Comparison of ENCODE assay signal across 29 cellular contexts in the genomic region with DNA sequence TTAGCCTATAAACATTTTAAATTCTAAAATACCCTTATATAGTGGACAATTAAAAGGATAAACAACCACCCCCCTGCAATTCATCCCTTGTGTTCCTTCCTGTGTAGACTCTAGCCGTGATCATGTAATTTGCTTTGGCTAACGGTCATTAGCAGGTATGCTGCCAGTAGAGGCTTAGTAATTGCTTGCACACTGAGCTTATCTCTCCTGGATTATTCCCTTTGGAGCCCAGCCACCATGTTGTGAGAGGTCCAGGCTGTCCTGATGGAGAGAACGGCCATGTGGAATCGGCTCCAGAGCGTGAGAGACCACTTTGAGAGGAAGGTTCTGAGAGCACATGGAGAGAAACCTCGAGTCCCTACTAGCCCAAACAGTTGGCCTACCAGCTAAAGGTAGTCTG. TPM values are rescaled to one million over a fixed set of nuclear protein-coding genes. Genes with fewer than 3 reads are reported as not detected.
"Had no signal": no experiment of that assay in that cellular context is flagged by ENCODE, and none has a peak within 500 bp of the region (broad histone marks: within the 10 kb centered on the region; RNA-seq: fewer than 3 reads in every experiment).

No MANE protein-coding gene starts in this region.

- H3K36me3 ChIP-seq: ascending aorta, brain microvascular endothelial cell, gastroesophageal sphincter had no signal

- ATAC-seq: activated CD4-positive, alpha-beta T cell treated with anti-CD3 and anti-CD28 coated beads for 36 hours; activated CD8-positive, alpha-beta memory T cell treated with anti-CD3 and anti-CD28 coated beads, Interleukin-2, amount 10 ng/mL, durations not matched to agents 7 days and 5 days; activated CD8-positive, alpha-beta T cell treated with anti-CD3 and anti-CD28 coated beads, Interleukin-2, amount 10 ng/mL, durations not matched to agents 7 days and 5 days; activated naive CD4-positive, alpha-beta T cell treated with anti-CD3 and anti-CD28 coated beads, Interleukin-2, amount 50 U/mL, for 72 hours; activated T-cell treated with anti-CD3 and anti-CD28 coated beads, Interleukin-2, amount 50 U/mL, for 72 hours; esophagus mucosa; gastroesophageal sphincter had no signal

- H3K4me1 ChIP-seq: ascending aorta, gastroesophageal sphincter had no signal

- H3K27ac Mint-ChIP-seq: activated CD4-positive, alpha-beta memory T cell treated with anti-CD3 and anti-CD28 coated beads for 36 hours; activated CD4-positive, alpha-beta T cell treated with anti-CD3 and anti-CD28 coated beads for 36 hours; activated CD4-positive, alpha-beta T cell treated with anti-CD3 and anti-CD28 coated beads, Interleukin-2, amount 10 ng/mL, durations not matched to agents 24 days and 14 days; activated CD8-positive, alpha-beta memory T cell treated with anti-CD3 and anti-CD28 coated beads, Interleukin-2, amount 10 ng/mL, durations not matched to agents 7 days and 5 days; activated CD8-positive, alpha-beta T cell treated with anti-CD3 and anti-CD28 coated beads, Interleukin-2, amount 10 ng/mL, durations not matched to agents 7 days and 5 days; activated naive CD4-positive, alpha-beta T cell treated with anti-CD3 and anti-CD28 coated beads, Interleukin-2, amount 10 ng/mL, durations not matched to agents 7 days and 5 days; activated naive CD4-positive, alpha-beta T cell treated with anti-CD3 and anti-CD28 coated beads, Interleukin-2, amount 50 U/mL, for 72 hours; activated naive CD8-positive, alpha-beta T cell treated with anti-CD3 and anti-CD28 coated beads, Interleukin-2, amount 10 ng/mL, durations not matched to agents 7 days and 5 days; activated T-cell treated with anti-CD3 and anti-CD28 coated beads, Interleukin-2, amount 50 U/mL, for 24 hours; activated T-cell treated with anti-CD3 and anti-CD28 coated beads, Interleukin-2, amount 50 U/mL, for 72 hours; dendritic cell treated with granulocyte-macrophage colony-stimulating factor and Interleukin-4, amounts not matched to agents 40 ng/mL and 50 ng/mL, for 4 days; endodermal cell had no signal

- H3K4me3 Mint-ChIP-seq: activated CD4-positive, alpha-beta memory T cell treated with anti-CD3 and anti-CD28 coated beads for 36 hours; activated CD4-positive, alpha-beta T cell treated with anti-CD3 and anti-CD28 coated beads for 36 hours; activated CD4-positive, alpha-beta T cell treated with anti-CD3 and anti-CD28 coated beads, Interleukin-2, amount 10 ng/mL, durations not matched to agents 24 days and 14 days; activated CD8-positive, alpha-beta memory T cell treated with anti-CD3 and anti-CD28 coated beads, Interleukin-2, amount 10 ng/mL, durations not matched to agents 7 days and 5 days; activated CD8-positive, alpha-beta T cell treated with anti-CD3 and anti-CD28 coated beads, Interleukin-2, amount 10 ng/mL, durations not matched to agents 7 days and 5 days; activated naive CD4-positive, alpha-beta T cell treated with anti-CD3 and anti-CD28 coated beads, Interleukin-2, amount 10 ng/mL, durations not matched to agents 7 days and 5 days; activated naive CD8-positive, alpha-beta T cell treated with anti-CD3 and anti-CD28 coated beads, Interleukin-2, amount 10 ng/mL, durations not matched to agents 7 days and 5 days; activated T-cell treated with anti-CD3 and anti-CD28 coated beads, Interleukin-2, amount 50 U/mL, for 24 hours; activated T-cell treated with anti-CD3 and anti-CD28 coated beads, Interleukin-2, amount 50 U/mL, for 72 hours; central memory CD8-positive, alpha-beta T cell; dendritic cell treated with granulocyte-macrophage colony-stimulating factor and Interleukin-4, amounts not matched to agents 40 ng/mL and 50 ng/mL, for 4 days; endodermal cell had no signal

- H3K9me3 Mint-ChIP-seq: activated CD4-positive, alpha-beta memory T cell treated with anti-CD3 and anti-CD28 coated beads for 36 hours; activated CD4-positive, alpha-beta T cell treated with anti-CD3 and anti-CD28 coated beads, Interleukin-2, amount 10 ng/mL, durations not matched to agents 24 days and 14 days; activated naive CD4-positive, alpha-beta T cell treated with anti-CD3 and anti-CD28 coated beads, Interleukin-2, amount 10 ng/mL, durations not matched to agents 7 days and 5 days; activated naive CD4-positive, alpha-beta T cell treated with anti-CD3 and anti-CD28 coated beads, Interleukin-2, amount 50 U/mL, for 72 hours; activated naive CD8-positive, alpha-beta T cell treated with anti-CD3 and anti-CD28 coated beads, Interleukin-2, amount 10 ng/mL, durations not matched to agents 7 days and 5 days; activated T-cell treated with anti-CD3 and anti-CD28 coated beads, Interleukin-2, amount 50 U/mL, for 24 hours; activated T-cell treated with anti-CD3 and anti-CD28 coated beads, Interleukin-2, amount 50 U/mL, for 72 hours; central memory CD8-positive, alpha-beta T cell; dendritic cell treated with granulocyte-macrophage colony-stimulating factor and Interleukin-4, amounts not matched to agents 40 ng/mL and 50 ng/mL, for 4 days; endodermal cell had no signal

- H3K36me3 Mint-ChIP-seq: activated CD4-positive, alpha-beta memory T cell treated with anti-CD3 and anti-CD28 coated beads for 36 hours; activated CD8-positive, alpha-beta memory T cell treated with anti-CD3 and anti-CD28 coated beads, Interleukin-2, amount 10 ng/mL, durations not matched to agents 7 days and 5 days; activated naive CD4-positive, alpha-beta T cell treated with anti-CD3 and anti-CD28 coated beads, Interleukin-2, amount 10 ng/mL, durations not matched to agents 7 days and 5 days; activated naive CD4-positive, alpha-beta T cell treated with anti-CD3 and anti-CD28 coated beads, Interleukin-2, amount 50 U/mL, for 72 hours; activated naive CD8-positive, alpha-beta T cell treated with anti-CD3 and anti-CD28 coated beads, Interleukin-2, amount 10 ng/mL, durations not matched to agents 7 days and 5 days had no signal

- H3K4me3 ChIP-seq: ascending aorta, coronary artery, dorsolateral prefrontal cortex, gastroesophageal sphincter had no signal

- DNase-seq: activated CD4-positive, alpha-beta memory T cell treated with anti-CD3 and anti-CD28 coated beads for 36 hours; activated CD4-positive, alpha-beta T cell treated with anti-CD3 and anti-CD28 coated beads for 36 hours; activated CD4-positive, alpha-beta T cell treated with anti-CD3 and anti-CD28 coated beads, Interleukin-2, amount 10 ng/mL, durations not matched to agents 24 days and 14 days; activated CD4-positive, CD25-positive, alpha-beta regulatory T cell; activated CD4-positive, CD25-positive, alpha-beta regulatory T cell treated with anti-CD3 and anti-CD28 coated beads, Interleukin-2, amount 50 U/mL, for 72 hours; activated CD8-positive, alpha-beta memory T cell treated with anti-CD3 and anti-CD28 coated beads, Interleukin-2, amount 10 ng/mL, durations not matched to agents 7 days and 5 days; activated CD8-positive, alpha-beta memory T cell treated with anti-CD3 and anti-CD28 coated beads, Interleukin-2, amount 50 U/mL, for 4 hours; activated CD8-positive, alpha-beta T cell treated with anti-CD3 and anti-CD28 coated beads, Interleukin-2, amount 10 ng/mL, durations not matched to agents 7 days and 5 days; activated gamma-delta T cell; activated naive CD4-positive, alpha-beta T cell; activated naive CD4-positive, alpha-beta T cell treated with anti-CD3 and anti-CD28 coated beads, Interleukin-2, amount 10 ng/mL, durations not matched to agents 7 days and 5 days; activated naive CD8-positive, alpha-beta T cell treated with anti-CD3 and anti-CD28 coated beads, Interleukin-2, amount 10 ng/mL, durations not matched to agents 7 days and 5 days; activated T-cell treated with anti-CD3 and anti-CD28 coated beads, Interleukin-2, amount 50 U/mL, for 24 hours; activated T-cell treated with anti-CD3 and anti-CD28 coated beads, Interleukin-2, amount 50 U/mL, for 72 hours; brain microvascular endothelial cell; dorsolateral prefrontal cortex; effector memory CD4-positive, alpha-beta T cell; endodermal cell; foreskin melanocyte; T-helper 2 cell had no signal

- H3K4me1 Mint-ChIP-seq: activated CD4-positive, alpha-beta T cell treated with anti-CD3 and anti-CD28 coated beads for 36 hours; activated CD4-positive, alpha-beta T cell treated with anti-CD3 and anti-CD28 coated beads, Interleukin-2, amount 10 ng/mL, durations not matched to agents 24 days and 14 days; activated CD8-positive, alpha-beta memory T cell treated with anti-CD3 and anti-CD28 coated beads, Interleukin-2, amount 10 ng/mL, durations not matched to agents 7 days and 5 days; activated naive CD4-positive, alpha-beta T cell treated with anti-CD3 and anti-CD28 coated beads, Interleukin-2, amount 10 ng/mL, durations not matched to agents 7 days and 5 days; activated naive CD8-positive, alpha-beta T cell treated with anti-CD3 and anti-CD28 coated beads, Interleukin-2, amount 10 ng/mL, durations not matched to agents 7 days and 5 days; central memory CD8-positive, alpha-beta T cell had no signal

- H3K27me3 ChIP-seq: ascending aorta, brain microvascular endothelial cell had no signal

- H3K27ac ChIP-seq: ascending aorta, brain microvascular endothelial cell, coronary artery, dorsolateral prefrontal cortex, gastroesophageal sphincter had no signal

RNA-seq across cellular contexts. Expression of a gene that starts 11.0 kb away (rescaled TPM):
- total RNA-seq: activated CD4-positive, alpha-beta memory T cell treated with anti-CD3 and anti-CD28 coated beads for 36 hours; activated CD4-positive, alpha-beta T cell treated with anti-CD3 and anti-CD28 coated beads for 36 hours; activated CD4-positive, alpha-beta T cell treated with anti-CD3 and anti-CD28 coated beads, Interleukin-2, amount 10 ng/mL, durations not matched to agents 24 days and 14 days; activated CD8-positive, alpha-beta memory T cell treated with anti-CD3 and anti-CD28 coated beads for 36 hours; activated CD8-positive, alpha-beta memory T cell treated with anti-CD3 and anti-CD28 coated beads, Interleukin-2, amount 10 ng/mL, durations not matched to agents 7 days and 5 days; activated CD8-positive, alpha-beta T cell treated with anti-CD3 and anti-CD28 coated beads, Interleukin-2, amount 10 ng/mL, durations not matched to agents 7 days and 5 days; activated naive CD4-positive, alpha-beta T cell treated with anti-CD3 and anti-CD28 coated beads, Interleukin-2, amount 50 U/mL, for 72 hours; activated naive CD8-positive, alpha-beta T cell treated with anti-CD3 and anti-CD28 coated beads, Interleukin-2, amount 10 ng/mL, durations not matched to agents 7 days and 5 days; activated T-cell treated with anti-CD3 and anti-CD28 coated beads, Interleukin-2, amount 50 U/mL, for 72 hours; ascending aorta; endodermal cell; T-helper 1 cell treated with Interleukin-12 subunit alpha and Interleukin-12 subunit beta and Interleukin-4 antibody, amounts not matched to agents 30 ng/mL and 1 ng/mL, for 36 hours had no signal
